In the genomic region with DNA sequence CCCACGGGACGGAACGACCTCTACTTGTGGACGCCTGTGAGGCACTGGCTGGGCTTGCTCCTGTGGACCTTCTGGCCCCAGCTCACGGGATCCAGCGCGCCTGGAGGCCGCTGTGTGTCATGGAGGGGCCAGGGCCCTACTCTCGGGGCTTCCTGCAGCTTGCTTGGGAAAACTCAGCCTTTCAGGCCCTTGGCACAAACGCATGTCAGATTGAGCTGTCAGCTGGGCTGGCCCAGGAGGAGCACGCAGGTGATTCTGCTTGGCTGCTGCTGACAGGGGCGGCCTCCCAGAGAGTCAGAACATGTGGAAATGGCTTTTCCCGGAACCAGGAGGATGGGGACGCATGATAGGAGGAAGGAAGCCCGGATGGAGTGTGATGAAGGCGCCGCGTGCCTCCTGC, we compare ENCODE assay signal across 1 cellular context.
TF ChIP-seq lines count a peak whose summit lies in the region.

No MANE protein-coding gene starts in this region.

TF ChIP-seq in GM23338, 12 proteins besides CTCF, POLR2A, EP300 and RAD21 (continued from another document):
- TF ChIP-seq ZNF114 (CRISPR knock-in tag; IDR thresholded peaks at IDR 0.05): no peak
